Comparison of ENCODE assay signal across 15 cellular contexts in the genomic region with DNA sequence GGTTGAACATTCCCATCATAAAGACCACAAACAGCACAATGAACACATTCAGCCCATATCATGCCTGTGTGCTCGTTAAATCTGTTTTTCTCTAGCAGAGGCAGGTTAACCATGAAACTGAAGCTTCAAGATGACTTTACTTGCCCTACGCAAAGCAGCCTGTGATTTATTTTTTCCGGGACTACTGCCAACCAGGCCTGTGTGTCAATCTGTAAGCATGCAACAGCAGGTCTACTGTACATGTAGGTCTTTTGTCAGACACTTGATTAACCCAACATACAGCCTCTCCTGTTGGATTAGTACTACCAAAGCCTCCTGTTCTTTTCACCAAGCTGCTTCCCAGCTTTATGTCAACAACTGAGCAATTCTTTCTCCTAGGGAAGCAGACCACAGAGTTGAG.
DNase-seq lines count a peak whose midpoint lies in the region; ATAC-seq and TF ChIP-seq lines count a peak whose summit lies in the region.
"Had no signal": no experiment of that assay in that cellular context is flagged by ENCODE, and none has a peak within 500 bp of the region (broad histone marks: within the 10 kb centered on the region; RNA-seq: fewer than 3 reads in every experiment).

No MANE protein-coding gene starts in this region.

- no peaks in the 10 kb centered on the region for H3K36me3 ChIP-seq in breast epithelium
- H3K36me3 ChIP-seq: esophagus muscularis mucosa, SJCRH30 had no signal

- H3K9me3 ChIP-seq in breast epithelium = peaks cover 12 to 17% of the 10 kb centered on the region in 2 donors
- H3K9me3 ChIP-seq: SJCRH30 had no signal

- no peak overlapping the region for H3K4me3 Mint-ChIP-seq in MCF 10A (ENCODE audit: unreplicated experiment)
- H3K4me3 Mint-ChIP-seq: activated T-helper 1 cell treated with anti-CD3 and anti-CD28 coated beads, Interleukin-12 subunit alpha, Interleukin-12 subunit beta, Interleukin-2, Interleukin-4 antibody, amounts not matched to agents 30 ng/mL and 10 ng/mL and 1 ng/mL, durations not matched to agents 14 hours and 24 hours and 36 hours; nephron had no signal

- no peaks in the 10 kb centered on the region for H3K4me1 ChIP-seq in breast epithelium
- H3K4me1 ChIP-seq: esophagus muscularis mucosa, SJCRH30 had no signal

- CTCF ChIA-PET in MCF 10A (lab: Yijun Ruan, JAX) = interaction anchor here (0.6 to 1.0 kb wide), 2 partner anchors 9 to 25 kb away, joined by 3 read pairs; no protein-coding TSS in a partner anchor

- no peak overlapping the region for H3K27ac ChIP-seq in breast epithelium
- H3K27ac ChIP-seq: esophagus muscularis mucosa, SJCRH30 had no signal

- peak; percentile 93 for DNase-seq in MCF 10A (ENCODE audit: unreplicated experiment)
- no peak for DNase-seq in breast epithelium (ENCODE audit: low spot score in 2 of 2)
- peak; percentile 25 for DNase-seq in NCI-H2171 (lab: John Stamatoyannopoulos, UW)
- DNase-seq in stromal cell of bone marrow (ENCODE audit: low read depth) = peak; percentile 34
- DNase-seq in Kasumi-1 (lab: John Stamatoyannopoulos, UW) = no peak
- DNase-seq in mucosa of gallbladder (ENCODE audit: low spot score) = no peak
- DNase-seq: caudate nucleus, NCI-H69 had no signal

- H3K9me3 Mint-ChIP-seq in MCF 10A (ENCODE audit: unreplicated experiment) = no peaks in the 10 kb centered on the region

- H3K36me3 Mint-ChIP-seq in MCF 10A (ENCODE audit: insufficient read depth, unreplicated experiment) = no peaks in the 10 kb centered on the region

- H3K27ac Mint-ChIP-seq in MCF 10A (ENCODE audit: low read depth, unreplicated experiment) = no peak overlapping the region
- H3K27ac Mint-ChIP-seq: activated T-helper 1 cell treated with anti-CD3 and anti-CD28 coated beads, Interleukin-12 subunit alpha, Interleukin-12 subunit beta, Interleukin-2, Interleukin-4 antibody, amounts not matched to agents 30 ng/mL and 10 ng/mL and 1 ng/mL, durations not matched to agents 14 hours and 24 hours and 36 hours; nephron had no signal

- TF ChIP-seq CTCF in MCF 10A (IDR thresholded peaks at IDR 0.05; ENCODE audit: unreplicated experiment) (no peak), breast epithelium (IDR thresholded peaks at IDR 0.05) (no peak)

- intact Hi-C loops in MCF 10A (cut with micrococcal nuclease) = no loop called here
- intact Hi-C loops in breast epithelium (cut with DNase I; ENCODE audit: low total_unique reads) = no loop called here

- no peak for TF ChIP-seq POLR2A in breast epithelium (IDR thresholded peaks at IDR 0.05)

- POLR2A ChIA-PET in MCF 10A (lab: Yijun Ruan, JAX) = interaction anchor here (0.5 to 5.4 kb wide), 11 partner anchors 9 to 169 kb away, joined by 3 to 36 read pairs (median 3); no protein-coding TSS in a partner anchor

- H3K4me3 ChIP-seq in breast epithelium = no peak overlapping the region
- H3K4me3 ChIP-seq: esophagus muscularis mucosa, SJCRH30, skin epidermis had no signal

- BruUV-seq in MCF 10A (replicated peaks; lab: Mats Ljungman, UMichigan) = no TSS peak

- H3K27me3 ChIP-seq in breast epithelium = no peaks in the 10 kb centered on the region
- H3K27me3 ChIP-seq: esophagus muscularis mucosa, SJCRH30 had no signal

- no peaks in the 10 kb centered on the region for H3K27me3 Mint-ChIP-seq in MCF 10A (ENCODE audit: insufficient read depth, unreplicated experiment)

- ATAC-seq in esophagus mucosa = peak; percentile 82
- no peak for ATAC-seq in GM18870 (IDR thresholded peaks at IDR 0.05; ENCODE audit: unreplicated experiment)

- H3K4me1 Mint-ChIP-seq in MCF 10A (ENCODE audit: insufficient read depth, unreplicated experiment) = peaks cover 28% of the 10 kb centered on the region
- H3K4me1 Mint-ChIP-seq: nephron had no signal

Comparison
In these comparisons a context has a peak if more than half of its experiments do, and no peak if none do; other contexts are left out.
1. DNase-seq: peak in MCF 10A (single experiment), NCI-H2171 (single experiment) and stromal cell of bone marrow (single experiment); none in breast epithelium (0 of 2), Kasumi-1 (0 of 2) and mucosa of gallbladder (single experiment).